ENCODE assay signal across 16 cellular contexts in genomic region chr5:52754051-52754450, GRCh38. TPM values are rescaled to one million over a fixed set of nuclear protein-coding genes. Genes with fewer than 3 reads are reported as not detected.
DNase-seq lines count a peak whose midpoint lies in the region; ATAC-seq and TF ChIP-seq lines count a peak whose summit lies in the region.
"Had no signal": no experiment of that assay in that cellular context is flagged by ENCODE, and none has a peak within 500 bp of the region (broad histone marks: within the 10 kb centered on the region; RNA-seq: fewer than 3 reads in every experiment).

No MANE protein-coding gene starts in this region.

- H3K27me3 Mint-ChIP-seq in neural progenitor cell (ENCODE audit: insufficient read depth, low read depth) = no peaks in the 10 kb centered on the region

- no peaks in the 10 kb centered on the region for H3K36me3 ChIP-seq in neural progenitor cell
- H3K36me3 ChIP-seq: BLaER1 treated with 17β-estradiol and CSF1 and Interleukin-3, amounts not matched to agents 10 nM and 100 nM had no signal

- no peak overlapping the region for H3K4me3 Mint-ChIP-seq in neural progenitor cell
- H3K4me3 Mint-ChIP-seq: B cell; CD8-positive, alpha-beta T cell had no signal

- H3K4me1 Mint-ChIP-seq in neural progenitor cell = no peaks in the 10 kb centered on the region
- H3K4me1 Mint-ChIP-seq: B cell had no signal

- H3K9ac ChIP-seq in neural progenitor cell = no peak overlapping the region
- H3K9ac ChIP-seq: BLaER1 treated with 17β-estradiol and CSF1 and Interleukin-3, amounts not matched to agents 10 nM and 100 nM; GM23248 had no signal

- H3K27ac Mint-ChIP-seq in neural progenitor cell = no peak overlapping the region
- H3K27ac Mint-ChIP-seq: B cell; CD8-positive, alpha-beta T cell had no signal

- no peaks in the 10 kb centered on the region for H3K4me1 ChIP-seq in neural progenitor cell

- TF ChIP-seq CTCF in GM12865 (IDR thresholded peaks at IDR 0.05; ENCODE audit: insufficient read depth, low read depth, low read length, missing control alignments) (no peak), neural progenitor cell (IDR thresholded peaks at IDR 0.05) (no peak)

- no peak overlapping the region for H3K27ac ChIP-seq in neural progenitor cell
- H3K27ac ChIP-seq: BLaER1 treated with 17β-estradiol and CSF1 and Interleukin-3, amounts not matched to agents 10 nM and 100 nM; GM23248 had no signal

- H3K36me3 Mint-ChIP-seq in neural progenitor cell = no peaks in the 10 kb centered on the region
- H3K36me3 Mint-ChIP-seq: CD8-positive, alpha-beta T cell had no signal

- no peaks in the 10 kb centered on the region for H3F3A ChIP-seq in neural progenitor cell (ENCODE audit: low read depth)

- peak overlapping the region; percentile 48 for H2AFZ ChIP-seq in neural progenitor cell (replicated peaks)
- H2AFZ ChIP-seq: GM23248 had no signal

- H3K9me3 ChIP-seq in neural progenitor cell (ENCODE audit: low read depth) = no peaks in the 10 kb centered on the region
- H3K9me3 ChIP-seq: BLaER1 treated with 17β-estradiol and CSF1 and Interleukin-3, amounts not matched to agents 10 nM and 100 nM had no signal

- H3K4me3 ChIP-seq in GM12865 (ENCODE audit: low read depth, low read length) (no peak overlapping the region), neural progenitor cell (no peak overlapping the region)
- H3K4me3 ChIP-seq: BLaER1 treated with 17β-estradiol and CSF1 and Interleukin-3, amounts not matched to agents 10 nM and 100 nM; GM23248; K562 had no signal

- peak; percentile 74 for ATAC-seq in GM18870 (IDR thresholded peaks at IDR 0.05; ENCODE audit: unreplicated experiment)
- ATAC-seq in HG02870 (IDR thresholded peaks at IDR 0.05; ENCODE audit: unreplicated experiment) = peak; percentile 80
- ATAC-seq: CD8-positive, alpha-beta T cell; K562 had no signal

- no peaks in the 10 kb centered on the region for H3K27me3 ChIP-seq in neural progenitor cell
- H3K27me3 ChIP-seq: BLaER1 treated with 17β-estradiol and CSF1 and Interleukin-3, amounts not matched to agents 10 nM and 100 nM had no signal

- H4K20me1 ChIP-seq in neural progenitor cell (ENCODE audit: low read depth) = no peaks in the 10 kb centered on the region
- H4K20me1 ChIP-seq: BLaER1 treated with 17β-estradiol and CSF1 and Interleukin-3, amounts not matched to agents 10 nM and 100 nM had no signal

- H3K9me3 Mint-ChIP-seq in neural progenitor cell = no peaks in the 10 kb centered on the region
- H3K9me3 Mint-ChIP-seq: CD8-positive, alpha-beta T cell had no signal

- no peaks in the 10 kb centered on the region for H3K79me2 ChIP-seq in neural progenitor cell (ENCODE audit: low read depth)

- DNase-seq in GM12865 (ENCODE audit: low read depth) = peak; percentile 24
- no peak for DNase-seq in neural progenitor cell (ENCODE audit: low spot score)
- DNase-seq in T-helper 2 cell = no peak
- DNase-seq in activated effector memory CD4-positive, alpha-beta T cell treated with anti-CD3 and anti-CD28 coated beads, Interleukin-2, amount 50 U/mL, for 16 hours = no peak
- DNase-seq in DMS153 treated with DMSO at 0.1 percent for 48 hours (lab: John Stamatoyannopoulos, UW; ENCODE audit: unreplicated experiment) = no peak
- DNase-seq: Calu3; CD8-positive, alpha-beta T cell; DMS53; GM23248; HCEC 1CT; IMR-90 had no signal

- no peak overlapping the region for H3K4me2 ChIP-seq in neural progenitor cell
- H3K4me2 ChIP-seq: BLaER1 treated with 17β-estradiol and CSF1 and Interleukin-3, amounts not matched to agents 10 nM and 100 nM had no signal

RNA-seq across cellular contexts. Expression of gene ITGA1, which starts 33.7 kb away (rescaled TPM):
- total RNA-seq in neural progenitor cell (ENCODE audit: low replicate concordance) = 2.2 and 3.9 TPM in 2 replicates

RNA-seq across cellular contexts. Expression of gene PELO, which starts 33.7 kb away (rescaled TPM):
- 8.5 and 11.7 TPM in 2 replicates for total RNA-seq in neural progenitor cell (ENCODE audit: low replicate concordance)
